In genomic region chr1:53368314-53369033, GRCh38 we compare ENCODE assay signal across 10 cellular contexts. TPM values are rescaled to one million over a fixed set of nuclear protein-coding genes. Genes with fewer than 3 reads are reported as not detected.
DNase-seq lines count a peak whose midpoint lies in the region; ATAC-seq and TF ChIP-seq lines count a peak whose summit lies in the region.
"Had no signal": no experiment of that assay in that cellular context is flagged by ENCODE, and none has a peak within 500 bp of the region (broad histone marks: within the 10 kb centered on the region; RNA-seq: fewer than 3 reads in every experiment).

No MANE protein-coding gene starts in this region.

- H3K4me3 ChIP-seq in GM23248 (no peak overlapping the region), tibial nerve (no peak overlapping the region)
- H3K4me3 ChIP-seq: vagina had no signal

- H3K79me2 ChIP-seq in GM23248 (ENCODE audit: insufficient read depth), result no peaks in the 10 kb centered on the region

- no peaks in the 10 kb centered on the region for H3F3A ChIP-seq in GM23248 (ENCODE audit: insufficient read depth)

- TF ChIP-seq CTCF in tibial nerve (IDR thresholded peaks at IDR 0.05), result no peak

- no peaks in the 10 kb centered on the region for H3K36me3 Mint-ChIP-seq in activated T-helper 17 cell treated with anti-CD3 and anti-CD28 coated beads, Interleukin-2, amount 50 U/mL, for 72 hours (ENCODE audit: low read depth)

- H3K9me3 Mint-ChIP-seq in activated T-helper 17 cell treated with anti-CD3 and anti-CD28 coated beads, Interleukin-2, amount 50 U/mL, for 72 hours, result no peaks in the 10 kb centered on the region

- H3K27me3 ChIP-seq in GM23248 (replicated peaks; ENCODE audit: insufficient read depth) (peaks cover 15% of the 10 kb centered on the region), tibial nerve (no peaks in the 10 kb centered on the region)
- H3K27me3 ChIP-seq: vagina had no signal

- WGBS in GM23248 (ENCODE audit: low coverage in 1 of 2, low lambda C conversion rate in 2 of 2, missing lambda C conversion rate in 2 of 2), 2 experiments, result 52 to 57% methylated on average over 14 of the region's 14 CpGs
- 42 to 46% methylated on average over 8 to 10 of the region's 14 CpGs for whole genome bisulfite sequencing in tibial nerve, 2 donors

- no peak for TF ChIP-seq POLR2A in tibial nerve (IDR thresholded peaks at IDR 0.05)

- DNase-seq in COR-L47 (lab: John Stamatoyannopoulos, UW) (peak; percentile 44), KBM-7 (peak; percentile 19), medulla oblongata (ENCODE audit: extremely low spot score) (peak; percentile 10), GM23248 (no peak), ACHN (no peak), NOMO-1 treated with dmso at 0.1 percent for 144 hours (lab: John Stamatoyannopoulos, UW; ENCODE audit: unreplicated experiment) (no peak), tibial nerve (ENCODE audit: low spot score in 2 of 2) (no peak)

- peaks cover 10% of the 10 kb centered on the region for H3K4me1 Mint-ChIP-seq in activated T-helper 17 cell treated with anti-CD3 and anti-CD28 coated beads, Interleukin-2, amount 50 U/mL, for 72 hours

- H3K4me1 ChIP-seq in GM23248 (ENCODE audit: insufficient read depth) (no peaks in the 10 kb centered on the region), tibial nerve (peaks cover 0 to 4% (median 0%) of the 10 kb centered on the region in 4 donors)
- H3K4me1 ChIP-seq: vagina had no signal

- H3K9me2 ChIP-seq in GM23248 (ENCODE audit: insufficient read depth), result no peaks in the 10 kb centered on the region

- no peak for ATAC-seq in activated T-helper 17 cell treated with anti-CD3 and anti-CD28 coated beads, Interleukin-2, amount 50 U/mL, for 72 hours (replicated peaks)

- H3K9me3 ChIP-seq in GM23248 (ENCODE audit: low read depth) (no peaks in the 10 kb centered on the region), tibial nerve (no peaks in the 10 kb centered on the region)
- H3K9me3 ChIP-seq: vagina had no signal

- H3K4me3 Mint-ChIP-seq in activated T-helper 17 cell treated with anti-CD3 and anti-CD28 coated beads, Interleukin-2, amount 50 U/mL, for 72 hours, result peak overlapping the region; percentile 73

- H3K4me2 ChIP-seq in GM23248 (ENCODE audit: unreplicated experiment), result no peak overlapping the region

- H3K27me3 Mint-ChIP-seq in activated T-helper 17 cell treated with anti-CD3 and anti-CD28 coated beads, Interleukin-2, amount 50 U/mL, for 72 hours, result no peaks in the 10 kb centered on the region

- H3K36me3 ChIP-seq in GM23248 (ENCODE audit: low read depth), result no peaks in the 10 kb centered on the region
- no peaks in the 10 kb centered on the region for H3K36me3 ChIP-seq in tibial nerve
- H3K36me3 ChIP-seq: vagina had no signal

- no peak overlapping the region for H2AFZ ChIP-seq in GM23248

- in situ Hi-C loops in KBM-7 (cut with MboI; ENCODE audit: low pct_unique_long_range_greater_than_20kb, low sequenced_read_pairs), result no loop called here
- in situ Hi-C loops in GM23248 (cut with MboI), result no loop called here
- in situ Hi-C loops in ACHN (cut with HindIII; ENCODE audit: low pct_ligation_motif_present, low pct_unique_long_range_greater_than_20kb, low sequenced_read_pairs), result no loop called here

- H3K27ac ChIP-seq in GM23248, result no peak overlapping the region
- no peak overlapping the region for H3K27ac ChIP-seq in tibial nerve
- H3K27ac ChIP-seq: RWPE1, vagina had no signal

- TF ChIP-seq EP300 in tibial nerve (IDR thresholded peaks at IDR 0.05), result no peak

- peak overlapping the region; percentile 92 for H3K27ac Mint-ChIP-seq in activated T-helper 17 cell treated with anti-CD3 and anti-CD28 coated beads, Interleukin-2, amount 50 U/mL, for 72 hours

- H4K20me1 ChIP-seq in GM23248 (ENCODE audit: insufficient read depth), result no peaks in the 10 kb centered on the region

- no peak overlapping the region for H3K9ac ChIP-seq in GM23248

RNA-seq across cellular contexts. Expression of gene LRP8, which starts 40.6 kb away (rescaled TPM):
- total RNA-seq in activated T-helper 17 cell treated with anti-CD3 and anti-CD28 coated beads, Interleukin-2, amount 50 U/mL, for 72 hours, result 10 to 100 TPM; 36.0 to 68.1 TPM
- 6.3 and 8.9 TPM in 2 replicates for total RNA-seq in GM23248 (2014; rRNA removed; shearing (Covaris generic))
- polyA plus RNA-seq in GM23248 (2016; fragmentation: Nextera tagmentation; extraction: Ambion mirVana), result 1.3 TPM in 2 replicates
- 10 to 100 TPM in 1 of 4 donors, 1 to 10 TPM in 3; 2.2 to 15.0 (median 2.5) TPM for total RNA-seq in tibial nerve

Comparison
In these comparisons a context has a peak if more than half of its experiments do, and no peak if none do; other contexts are left out.
1. DNase-seq: peak in COR-L47 (single experiment), KBM-7 (single experiment) and medulla oblongata (single experiment); none in GM23248 (single experiment), ACHN (single experiment), NOMO-1 treated with dmso at 0.1 percent for 144 hours (single experiment) and tibial nerve (0 of 2).